In genomic region chr1:168145184-168146159, GRCh38 we compare ENCODE assay signal across 8 cellular contexts. TPM values are rescaled to one million over a fixed set of nuclear protein-coding genes. Genes with fewer than 3 reads are reported as not detected.
DNase-seq lines count a peak whose midpoint lies in the region; FAIRE-seq and TF ChIP-seq lines count a peak whose summit lies in the region.

No MANE protein-coding gene starts in this region.

- in situ Hi-C loops in G401 (cut with HindIII; ENCODE audit: low sequenced_read_pairs), result no loop called here

- FAIRE-seq in H54 (lab: Jason Lieb, UNC), result peak; percentile 85

- no peaks in the 10 kb centered on the region for H3K9me3 Mint-ChIP-seq in activated T-helper 2 cell treated with anti-CD3 and anti-CD28 coated beads, Interferon-gamma antibody, Interleukin-2, Interleukin-4, amounts not matched to agents 10 μg/mL and 5 μg/mL and 100 μg/mL, durations not matched to agents 14 hours and 24 hours and 36 hours

- no peaks in the 10 kb centered on the region for H3K36me3 Mint-ChIP-seq in activated T-helper 2 cell treated with anti-CD3 and anti-CD28 coated beads, Interferon-gamma antibody, Interleukin-2, Interleukin-4, amounts not matched to agents 10 μg/mL and 5 μg/mL and 100 μg/mL, durations not matched to agents 14 hours and 24 hours and 36 hours (ENCODE audit: low read depth)

- H3K4me3 Mint-ChIP-seq in activated T-helper 2 cell treated with anti-CD3 and anti-CD28 coated beads, Interferon-gamma antibody, Interleukin-2, Interleukin-4, amounts not matched to agents 10 μg/mL and 5 μg/mL and 100 μg/mL, durations not matched to agents 14 hours and 24 hours and 36 hours (ENCODE audit: low read depth), result no peak overlapping the region

- H3K27ac Mint-ChIP-seq in activated T-helper 2 cell treated with anti-CD3 and anti-CD28 coated beads, Interferon-gamma antibody, Interleukin-2, Interleukin-4, amounts not matched to agents 10 μg/mL and 5 μg/mL and 100 μg/mL, durations not matched to agents 14 hours and 24 hours and 36 hours, result no peak overlapping the region

- no peaks in the 10 kb centered on the region for H3K27me3 ChIP-seq in testis

- WGBS in testis, 2 donors, result 23 to 28% methylated on average over 12 to 14 of the region's 15 CpGs

- TF ChIP-seq POLR2A in H54 (IDR thresholded peaks at IDR 0.05; ENCODE audit: low read depth, low read length), result no peak
- TF ChIP-seq POLR2A in testis (IDR thresholded peaks at IDR 0.05), result no peak

- no peak overlapping the region for H3K4me3 ChIP-seq in fibroblast of villous mesenchyme (ENCODE audit: low read depth, low read length)
- no peak overlapping the region for H3K4me3 ChIP-seq in testis

- peaks cover 5% of the 10 kb centered on the region for H3K4me1 ChIP-seq in testis

- peaks cover 15% of the 10 kb centered on the region for H3K27me3 Mint-ChIP-seq in activated T-helper 2 cell treated with anti-CD3 and anti-CD28 coated beads, Interferon-gamma antibody, Interleukin-2, Interleukin-4, amounts not matched to agents 10 μg/mL and 5 μg/mL and 100 μg/mL, durations not matched to agents 14 hours and 24 hours and 36 hours (ENCODE audit: low read depth)

- no peak overlapping the region for H3K27ac ChIP-seq in testis

- intact Hi-C loops in activated T-helper 2 cell treated with anti-CD3 and anti-CD28 coated beads, Interferon-gamma antibody, Interleukin-2, Interleukin-4, amounts not matched to agents 10 μg/mL and 5 μg/mL and 100 μg/mL, durations not matched to agents 14 hours and 24 hours and 36 hours (cut with micrococcal nuclease), result no loop called here
- intact Hi-C loops in testis (cut with DNase I; ENCODE audit: low total_unique reads), result no loop called here

- H3K4me1 Mint-ChIP-seq in activated T-helper 2 cell treated with anti-CD3 and anti-CD28 coated beads, Interferon-gamma antibody, Interleukin-2, Interleukin-4, amounts not matched to agents 10 μg/mL and 5 μg/mL and 100 μg/mL, durations not matched to agents 14 hours and 24 hours and 36 hours (ENCODE audit: low read depth), result peaks cover 13% of the 10 kb centered on the region

- H3K9me3 ChIP-seq in testis, result no peaks in the 10 kb centered on the region

- peak; percentile 99 for TF ChIP-seq CTCF in fibroblast of villous mesenchyme (IDR thresholded peaks at IDR 0.05; ENCODE audit: insufficient read depth, low read depth, low read length)
- peak; percentile 91 to 99 (median 96) for TF ChIP-seq CTCF in testis (IDR thresholded peaks at IDR 0.05)

- no peaks in the 10 kb centered on the region for H3K36me3 ChIP-seq in testis (ENCODE audit: low read depth, missing control alignments)

- peak; percentile 74 for DNase-seq in G401 (ENCODE audit: low spot score)
- peak; percentile 87 for DNase-seq in H54 (ENCODE audit: insufficient read length, low spot score)
- peak; percentile 84 for DNase-seq in LoVo (ENCODE audit: low spot score)
- DNase-seq in SHP77 (lab: John Stamatoyannopoulos, UW), result peak; percentile 80 to 81
- DNase-seq in activated T-helper 2 cell treated with anti-CD3 and anti-CD28 coated beads, Interferon-gamma antibody, Interleukin-2, Interleukin-4, amounts not matched to agents 10 μg/mL and 5 μg/mL and 100 μg/mL, durations not matched to agents 14 hours and 24 hours and 36 hours (ENCODE audit: low spot score), result peak; percentile 71
- peak; percentile 83 for DNase-seq in fibroblast of villous mesenchyme (ENCODE audit: low read depth)
- DNase-seq in occipital lobe (lab: John Stamatoyannopoulos, UW), result peak; percentile 56
- peak; percentile 92 for DNase-seq in testis

RNA-seq across cellular contexts. Expression of gene GPR161, which starts 8.7 kb away (rescaled TPM):
- 5.6 and 10.1 TPM in 2 replicates for total RNA-seq in G401 (2014; rRNA removed; shearing (Covaris generic))
- 1.3 and 2.4 TPM in 2 replicates for total RNA-seq in activated T-helper 2 cell treated with anti-CD3 and anti-CD28 coated beads, Interferon-gamma antibody, Interleukin-2, Interleukin-4, amounts not matched to agents 10 μg/mL and 5 μg/mL and 100 μg/mL, durations not matched to agents 14 hours and 24 hours and 36 hours
- total RNA-seq in fibroblast of villous mesenchyme (11.3 and 13.0 TPM in 2 replicates), occipital lobe (93.4 TPM), testis (1 to 10 TPM; 6.1 to 6.7 TPM)
- 3.7 TPM for polyA plus RNA-seq in testis (ENCODE audit: insufficient read depth, low read depth, low replicate concordance)

RNA-seq across cellular contexts. Expression of gene TIPRL, which starts 33.3 kb away (rescaled TPM):
- total RNA-seq in G401 (2014; rRNA removed; shearing (Covaris generic)), result 23.8 and 41.4 TPM in 2 replicates
- total RNA-seq in activated T-helper 2 cell treated with anti-CD3 and anti-CD28 coated beads, Interferon-gamma antibody, Interleukin-2, Interleukin-4, amounts not matched to agents 10 μg/mL and 5 μg/mL and 100 μg/mL, durations not matched to agents 14 hours and 24 hours and 36 hours, result 59.9 and 63.4 TPM in 2 replicates
- total RNA-seq in fibroblast of villous mesenchyme (28.7 and 45.3 TPM in 2 replicates), occipital lobe (101 TPM), testis (10 to 100 TPM; 19.8 to 23.5 TPM)
- 44.6 TPM for polyA plus RNA-seq in testis (ENCODE audit: insufficient read depth, low read depth, low replicate concordance)
